ENCODE assay signal across 8 cellular contexts in the genomic region with DNA sequence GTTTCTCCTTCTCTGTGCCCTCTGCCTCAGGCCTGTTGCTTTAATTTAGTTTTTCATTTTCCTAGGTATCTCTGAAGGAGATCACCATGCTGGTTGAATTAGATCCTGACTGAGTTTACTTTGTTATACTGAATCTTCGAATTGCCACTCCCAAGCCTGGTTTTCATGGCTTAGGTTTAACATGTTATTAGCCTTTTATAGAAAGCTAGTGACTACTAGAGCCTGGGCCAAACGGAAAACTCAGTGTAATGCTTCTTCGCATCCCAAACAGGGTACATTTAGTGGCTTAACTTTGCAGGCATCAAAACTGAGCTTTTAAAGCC. TPM values are rescaled to one million over a fixed set of nuclear protein-coding genes. Genes with fewer than 3 reads are reported as not detected.
DNase-seq lines count a peak whose midpoint lies in the region; ATAC-seq and TF ChIP-seq lines count a peak whose summit lies in the region.

No MANE protein-coding gene starts in this region.

- peak overlapping the region; percentile 2 for H3K9ac ChIP-seq in HUES6 (ENCODE audit: low read length)

- H3K27ac ChIP-seq in HUES6 (ENCODE audit: low read depth, low read length) (no peak overlapping the region), adrenal gland (no peak overlapping the region), testis (no peak overlapping the region)
- peak overlapping the region; percentile 37 for H3K27ac ChIP-seq in naive thymus-derived CD4-positive, alpha-beta T cell (ENCODE audit: low read depth, low read length)

- H3K36me3 ChIP-seq in HUES6 (ENCODE audit: control insufficient read depth, insufficient read depth, low read length) (peaks cover 2% of the 10 kb centered on the region; the same call in 1 of the 2 replicates), adrenal gland (replicated peaks in 1 of 2) (no peaks in the 10 kb centered on the region), testis (ENCODE audit: low read depth, missing control alignments) (no peaks in the 10 kb centered on the region)
- H3K36me3 ChIP-seq in naive thymus-derived CD4-positive, alpha-beta T cell (ENCODE audit: control insufficient read depth in 2 of 3, insufficient read depth in 3 of 3, low read length in 3 of 3), result peaks cover 0 to 8% (median 0%) of the 10 kb centered on the region in 3 experiments

- POLR2A ChIA-PET in AG04449 (lab: Yijun Ruan, JAX), result no interaction called here
- POLR2A ChIA-PET in naive thymus-derived CD4-positive, alpha-beta T cell (lab: Charles Lee), result interaction anchor here (0.9 kb wide), 2 partner anchors 13 to 64 kb away, joined by 3 read pairs; no protein-coding TSS in a partner anchor

- 56 to 75% (median 69%) methylated on average over 3 of the region's 3 CpGs for WGBS in adrenal gland, 4 donors
- 66 to 76% methylated on average over 3 of the region's 3 CpGs for WGBS in testis, 2 donors

- H3K4me3 Mint-ChIP-seq in naive thymus-derived CD4-positive, alpha-beta T cell, result peak overlapping the region; percentile 83 to 99 (median 97)

- no peaks in the 10 kb centered on the region for H3K27me3 ChIP-seq in HUES6 (ENCODE audit: control insufficient read depth, insufficient read depth, low read length)
- no peaks in the 10 kb centered on the region for H3K27me3 ChIP-seq in naive thymus-derived CD4-positive, alpha-beta T cell (ENCODE audit: control insufficient read depth in 2 of 2, insufficient read depth in 2 of 2, low read length in 2 of 2)
- H3K27me3 ChIP-seq in adrenal gland, result no peaks in the 10 kb centered on the region
- no peaks in the 10 kb centered on the region for H3K27me3 ChIP-seq in testis

- peaks cover 0 to 14% (median 6%) of the 10 kb centered on the region in 5 donors for H3K36me3 Mint-ChIP-seq in naive thymus-derived CD4-positive, alpha-beta T cell

- TF ChIP-seq POLR2A in adrenal gland (IDR thresholded peaks at IDR 0.05) (no peak), testis (IDR thresholded peaks at IDR 0.05) (no peak)

- H3K4me1 ChIP-seq in HUES6 (ENCODE audit: control insufficient read depth, insufficient read depth, low read length) (peaks cover 21% of the 10 kb centered on the region), adrenal gland (replicated peaks in 1 of 2) (peaks cover 15 to 43% of the 10 kb centered on the region in 2 donors), testis (peaks cover 17% of the 10 kb centered on the region)
- peaks cover 19% of the 10 kb centered on the region in 2 donors for H3K4me1 ChIP-seq in naive thymus-derived CD4-positive, alpha-beta T cell (ENCODE audit: control insufficient read depth in 2 of 2, insufficient read depth in 2 of 2, low read length in 2 of 2)

- TF ChIP-seq CTCF in AG04449 (IDR thresholded peaks at IDR 0.05; ENCODE audit: insufficient read depth, low read length, missing control alignments), result no peak
- TF ChIP-seq CTCF in choroid plexus epithelial cell (conservative IDR thresholded peaks at IDR 0.05; ENCODE audit: low read depth, low read length), result no peak
- TF ChIP-seq CTCF in adrenal gland (IDR thresholded peaks at IDR 0.05), result no peak
- no peak for TF ChIP-seq CTCF in testis (IDR thresholded peaks at IDR 0.05)

- CTCF ChIA-PET in AG04449 (lab: Yijun Ruan, JAX), result interaction anchor here (0.7 to 2.4 kb wide), 9 partner anchors 8 to 123 kb away, joined by 3 to 8 read pairs (median 3); no protein-coding TSS in a partner anchor
- CTCF ChIA-PET in naive thymus-derived CD4-positive, alpha-beta T cell (lab: Charles Lee), result no interaction called here

- ATAC-seq in naive thymus-derived CD4-positive, alpha-beta T cell, result no peak

- no peaks in the 10 kb centered on the region for H3K9me3 ChIP-seq in HUES6 (ENCODE audit: control insufficient read depth, insufficient read depth, low read depth, low read length)
- no peaks in the 10 kb centered on the region for H3K9me3 ChIP-seq in naive thymus-derived CD4-positive, alpha-beta T cell (ENCODE audit: control insufficient read depth in 2 of 3, low read length in 3 of 3)
- no peaks in the 10 kb centered on the region for H3K9me3 ChIP-seq in adrenal gland (replicated peaks in 1 of 3)
- no peaks in the 10 kb centered on the region for H3K9me3 ChIP-seq in testis

- peak overlapping the region; percentile 95 for H3K4me3 ChIP-seq in AG04449 (ENCODE audit: low read depth, low read length)
- peak overlapping the region; percentile 99 for H3K4me3 ChIP-seq in HUES6 (ENCODE audit: low read depth, low read length)
- peak overlapping the region; percentile 96 for H3K4me3 ChIP-seq in choroid plexus epithelial cell (ENCODE audit: low read depth, low read length)
- peak overlapping the region; percentile 49 for H3K4me3 ChIP-seq in naive thymus-derived CD4-positive, alpha-beta T cell (ENCODE audit: low read length)
- peak overlapping the region in 1 of 4 donors; percentile 10 for H3K4me3 ChIP-seq in adrenal gland
- no peak overlapping the region for H3K4me3 ChIP-seq in testis

- DNase-seq in AG04449 (ENCODE audit: low read depth, low spot score) (no peak), choroid plexus epithelial cell (ENCODE audit: low read depth) (no peak), adrenal gland (no peak), NCI-H2196 (lab: John Stamatoyannopoulos, UW; ENCODE audit: unreplicated experiment) (no peak), testis (no peak)
- DNase-seq in naive thymus-derived CD4-positive, alpha-beta T cell, result no peak
- DNase-seq in activated CD4-positive, alpha-beta T cell treated with anti-CD3 and anti-CD28 coated beads for 4 hours, result no peak

- intact Hi-C loops in naive thymus-derived CD4-positive, alpha-beta T cell (cut with micrococcal nuclease), result no loop called here
- intact Hi-C loops in adrenal gland (cut with DNase I) (no loop called here), testis (cut with DNase I; ENCODE audit: low total_unique reads) (no loop called here)

- H3K27me3 Mint-ChIP-seq in naive thymus-derived CD4-positive, alpha-beta T cell, result no peaks in the 10 kb centered on the region

- no peaks in the 10 kb centered on the region for H3K9me3 Mint-ChIP-seq in naive thymus-derived CD4-positive, alpha-beta T cell

- peak overlapping the region in 8 of 9 donors; percentile 1 to 94 (median 24) for H3K27ac Mint-ChIP-seq in naive thymus-derived CD4-positive, alpha-beta T cell

- H3K4me1 Mint-ChIP-seq in naive thymus-derived CD4-positive, alpha-beta T cell, result peaks cover 45 to 77% (median 61%) of the 10 kb centered on the region in 7 donors

RNA-seq across cellular contexts. Expression of gene CRKL, which starts 3.6 kb away (rescaled TPM):
- 10 to 100 TPM; 38.9 to 82.7 (median 77.8) TPM for total RNA-seq in naive thymus-derived CD4-positive, alpha-beta T cell
- 10 to 100 TPM; 44.7 to 65.8 TPM for polyA plus RNA-seq in naive thymus-derived CD4-positive, alpha-beta T cell
- 10 to 100 TPM; 40.1 to 69.1 (median 52.7) TPM for total RNA-seq in adrenal gland
- polyA plus RNA-seq in adrenal gland, result 10 to 100 TPM; 15.6 to 33.3 (median 25.3) TPM
- 10 to 100 TPM; 47.5 to 60.2 TPM for total RNA-seq in testis
- 31.9 TPM for polyA plus RNA-seq in testis (ENCODE audit: insufficient read depth, low read depth, low replicate concordance)

RNA-seq across cellular contexts. Expression of gene AIFM3, which starts 46.2 kb away (rescaled TPM):
- 1 to 10 TPM in 3 of 5 experiments, under 1 TPM in 2; 0.24 to 9.0 (median 1.2) TPM for total RNA-seq in naive thymus-derived CD4-positive, alpha-beta T cell
- polyA plus RNA-seq in naive thymus-derived CD4-positive, alpha-beta T cell, result under 1 TPM; 0.17 to 0.32 TPM
- 1 to 10 TPM in 6 of 8 donors, under 1 TPM in 2; 0.72 to 5.0 (median 2.2) TPM for total RNA-seq in adrenal gland
- 1 to 10 TPM in 2 of 3 donors, under 1 TPM in 1; 0.37 to 9.1 (median 6.1) TPM for polyA plus RNA-seq in adrenal gland
- total RNA-seq in testis, result 1 to 10 TPM; 1.6 to 2.9 TPM
- polyA plus RNA-seq in testis (ENCODE audit: insufficient read depth, low read depth, low replicate concordance), result 0.88 TPM

Comparison
In these comparisons a context has a peak if more than half of its experiments do, and no peak if none do; other contexts are left out.
1. H3K4me3 ChIP-seq: peak in AG04449 (single experiment), HUES6 (single experiment), choroid plexus epithelial cell (single experiment) and naive thymus-derived CD4-positive, alpha-beta T cell (single experiment); none in testis (0 of 2).